In the genomic region with DNA sequence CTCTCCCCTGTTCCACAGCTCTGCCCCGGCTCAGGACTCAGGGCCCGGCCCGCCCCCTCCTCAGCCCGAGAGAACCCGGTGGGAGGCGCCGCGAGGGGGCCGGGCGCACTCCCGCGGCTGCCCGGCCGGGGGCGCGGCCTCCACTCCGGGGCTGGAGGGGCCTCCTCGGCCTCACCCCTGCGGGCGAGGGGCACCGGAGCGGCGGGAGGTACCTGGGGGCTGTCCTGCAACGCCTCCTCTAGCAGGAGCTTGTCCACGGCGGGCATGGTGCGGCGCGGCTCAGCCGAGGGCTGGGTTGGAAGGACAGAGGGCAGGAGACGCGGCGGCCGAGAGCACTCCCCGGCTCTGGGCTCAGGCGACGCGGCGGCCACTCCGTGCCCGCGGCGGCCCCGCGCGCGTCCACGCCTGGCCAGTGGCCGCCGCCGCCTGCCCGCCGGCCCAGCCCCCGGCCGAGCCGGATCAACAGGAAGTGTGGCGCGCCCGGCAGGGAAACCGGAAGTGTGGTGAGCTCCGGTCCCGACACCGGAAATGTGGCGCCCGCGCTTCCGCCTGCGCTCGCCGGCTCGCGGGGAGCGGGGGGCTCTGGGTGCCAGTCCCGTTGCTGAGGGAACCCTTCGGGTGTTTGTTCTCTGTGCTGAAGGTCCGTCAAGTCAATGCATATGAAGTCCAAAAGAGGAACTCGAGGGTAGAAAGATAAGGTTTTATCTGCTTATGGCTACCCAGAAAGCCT, we compare ENCODE assay signal across 1 cellular context.
A peak's percentile ranks its signal among the peaks of the same experiment; 100 is the strongest.
TF ChIP-seq lines count a peak whose summit lies in the region.

TSS of gene APPL2 (minus strand) at position 428 of the 730 bp plus-strand sequence. CDS start at position 266, 162 bp downstream.

TF ChIP-seq in H1, 55 proteins besides CTCF, POLR2A, EP300 and RAD21 (continued from another document):
- no peak for TF ChIP-seq JUN (IDR thresholded peaks at IDR 0.05; ENCODE audit: low read depth, low read length)
- TF ChIP-seq ZNF274 (IDR thresholded peaks at IDR 0.05; ENCODE audit: borderline replicate concordance, extremely low read depth, low read length): no peak
- TF ChIP-seq JUND (IDR thresholded peaks at IDR 0.05; ENCODE audit: low read length): no peak
- TF ChIP-seq SP4 (IDR thresholded peaks at IDR 0.05; ENCODE audit: low read length): no peak
- no peak for TF ChIP-seq SP2 (IDR thresholded peaks at IDR 0.05; ENCODE audit: low read length)
- 0 out of 2 replicates have a peak, but pooled peaks have one; percentile 2 for TF ChIP-seq YY1 (IDR thresholded peaks at IDR 0.05; ENCODE audit: low read depth, low read length)
